In genomic region chr16:27426423-27427408, GRCh38 we compare ENCODE assay signal across 8 cellular contexts. TPM values are rescaled to one million over a fixed set of nuclear protein-coding genes. Genes with fewer than 3 reads are reported as not detected.
DNase-seq lines count a peak whose midpoint lies in the region; ATAC-seq and TF ChIP-seq lines count a peak whose summit lies in the region.

No MANE protein-coding gene starts in this region.

- no peaks in the 10 kb centered on the region for H3K4me1 ChIP-seq in SK-N-SH (ENCODE audit: control insufficient read depth in 1 of 2, insufficient read depth in 2 of 2, low read depth in 1 of 2, low read length in 1 of 2)
- peaks cover 0 to 17% of the 10 kb centered on the region in 2 donors for H3K4me1 ChIP-seq in left lung

- H3K4me1 Mint-ChIP-seq in activated naive CD8-positive, alpha-beta T cell (ENCODE audit: low read depth): peaks cover 67% of the 10 kb centered on the region

- intact Hi-C loops in left lung (cut with DNase I): no loop called here

- peak overlapping the region; percentile 90 for H3K27ac Mint-ChIP-seq in activated naive CD8-positive, alpha-beta T cell

- H3K27me3 Mint-ChIP-seq in activated naive CD8-positive, alpha-beta T cell: no peaks in the 10 kb centered on the region

- no peaks in the 10 kb centered on the region for H3K9me2 ChIP-seq in SK-N-SH

- no peaks in the 10 kb centered on the region for H4K20me1 ChIP-seq in SK-N-SH (ENCODE audit: insufficient read depth)

- peak overlapping the region; percentile 14 for H3K4me3 Mint-ChIP-seq in activated naive CD8-positive, alpha-beta T cell

- no peaks in the 10 kb centered on the region for H3K27me3 ChIP-seq in GM06990 (replicated peaks; ENCODE audit: control insufficient read depth, insufficient read depth, low read length)
- H3K27me3 ChIP-seq in SK-N-SH (ENCODE audit: insufficient read depth): no peaks in the 10 kb centered on the region
- H3K27me3 ChIP-seq in left lung: peaks cover 0 to 24% of the 10 kb centered on the region in 2 donors

- TF ChIP-seq EP300 in SK-N-SH (IDR thresholded peaks at IDR 0.05; ENCODE audit: borderline replicate concordance in 1 of 2, low read depth in 1 of 2, low read length in 1 of 2): no peak

- POLR2A ChIA-PET in SK-N-SH (lab: Yijun Ruan, JAX): no interaction called here

- H3K36me3 ChIP-seq in GM06990 (ENCODE audit: control insufficient read depth, insufficient read depth, low read length): peaks cover 20% of the 10 kb centered on the region
- peaks cover 0 to 4% of the 10 kb centered on the region in 2 experiments for H3K36me3 ChIP-seq in SK-N-SH (replicated peaks in 1 of 2; ENCODE audit: control insufficient read depth in 1 of 2, insufficient read depth in 2 of 2, low read length in 1 of 2)
- no peaks in the 10 kb centered on the region for H3K36me3 ChIP-seq in left lung

- H3K9me3 Mint-ChIP-seq in activated naive CD8-positive, alpha-beta T cell (ENCODE audit: low read depth): peaks cover 8% of the 10 kb centered on the region

- H2AFZ ChIP-seq in SK-N-SH (ENCODE audit: low read depth): no peak overlapping the region

- DNase-seq in GM06990 (ENCODE audit: extremely low read depth, insufficient read length) (peak; percentile 82), SK-N-SH (no peak), left lung (peak in 1 of 2 donors; percentile 75), cerebellum (ENCODE audit: low spot score) (no peak)
- DNase-seq in stimulated activated naive CD4-positive, alpha-beta T cell treated with Interleukin-2 at 50 U/mL for 16 hours (lab: John Stamatoyannopoulos, UW): peak; percentile 55

- H3K79me2 ChIP-seq in SK-N-SH (ENCODE audit: insufficient read depth): no peaks in the 10 kb centered on the region

- TF ChIP-seq RAD21 in SK-N-SH (IDR thresholded peaks at IDR 0.05; ENCODE audit: low read length): no peak

- ATAC-seq in GM21423 (IDR thresholded peaks at IDR 0.05; ENCODE audit: unreplicated experiment) (peak; percentile 86), HG03575 (IDR thresholded peaks at IDR 0.05; ENCODE audit: extremely low read depth, insufficient number of reproducible peaks, low FRiP score, unreplicated experiment) (peak; percentile 34), left lung (peak; percentile 83)

- peaks cover 21% of the 10 kb centered on the region for H3F3A ChIP-seq in SK-N-SH (replicated peaks; ENCODE audit: insufficient read depth)

- TF ChIP-seq CTCF in GM06990 (IDR thresholded peaks at IDR 0.05; ENCODE audit: insufficient read depth, low read length, poor library complexity, severe bottlenecking): peak; percentile 22
- no peak; the same call in 1 of the 2 replicates for TF ChIP-seq CTCF in SK-N-SH (IDR thresholded peaks at IDR 0.05)
- no peak for TF ChIP-seq CTCF in left lung (IDR thresholded peaks at IDR 0.05)

- WGBS in SK-N-SH (ENCODE audit: low lambda C conversion rate): 7% methylated on average over 7 of the region's 7 CpGs

- H3K4me2 ChIP-seq in SK-N-SH: peak overlapping the region; percentile 32; the same call in 1 of the 2 replicates

- H3K36me3 Mint-ChIP-seq in activated naive CD8-positive, alpha-beta T cell: peaks cover 29% of the 10 kb centered on the region

- H3K9ac ChIP-seq in SK-N-SH: no peak overlapping the region

- H3K4me3 ChIP-seq in GM06990 (replicated peaks; ENCODE audit: low read depth, low read length) (peak overlapping the region; percentile 78), SK-N-SH (ENCODE audit: low read depth in 2 of 2, low read length in 1 of 2) (no peak overlapping the region), left lung (no peak overlapping the region)

- peaks cover 21% of the 10 kb centered on the region for H3K9me3 ChIP-seq in SK-N-SH
- peaks cover 0 to 17% of the 10 kb centered on the region in 2 donors for H3K9me3 ChIP-seq in left lung

- H3K27ac ChIP-seq in SK-N-SH (ENCODE audit: low read depth in 2 of 2, low read length in 1 of 2): peak overlapping the region in 1 of 2 experiments; percentile 51; a peak in 2 of 4 replicates
- H3K27ac ChIP-seq in left lung: no peak overlapping the region

- CTCF ChIA-PET in SK-N-SH (lab: Yijun Ruan, JAX): interaction anchor here (1.6 kb wide), 1 partner anchor 18 kb away, joined by 6 read pairs; no protein-coding TSS in a partner anchor

TF ChIP-seq in SK-N-SH, 30 proteins besides CTCF, POLR2A, EP300 and RAD21:
- peak; percentile 87 for TF ChIP-seq NFIC (IDR thresholded peaks at IDR 0.05; ENCODE audit: borderline replicate concordance)
- TF ChIP-seq FOSL2 (IDR thresholded peaks at IDR 0.05; ENCODE audit: borderline replicate concordance, low read depth): peak; percentile 71; the same call in 1 of the 2 replicates
- TF ChIP-seq TCF12 (IDR thresholded peaks at IDR 0.05): peak; percentile 58
- peak; percentile 42 for TF ChIP-seq PBX3 (IDR thresholded peaks at IDR 0.05)
- TF ChIP-seq ELF1 (IDR thresholded peaks at IDR 0.05): 0 out of 2 replicates have a peak, but pooled peaks have one; percentile 8
- no peak for TF ChIP-seq FOXJ3 (CRISPR knock-in tag; IDR thresholded peaks at IDR 0.05)
- TF ChIP-seq JUND (IDR thresholded peaks at IDR 0.05): peak; percentile 59
- peak; percentile 62 for TF ChIP-seq MAX (IDR thresholded peaks at IDR 0.05; ENCODE audit: low read depth)
- no peak for TF ChIP-seq GATA2 (CRISPR knock-in tag; IDR thresholded peaks at IDR 0.05)

RNA-seq across cellular contexts. Expression of gene IL21R, which starts 24.7 kb away (rescaled TPM):
- polyA plus RNA-seq in SK-N-SH (2012; rRNA removed): 0.13 TPM in 2 replicates
- 0.05 and 0.06 TPM in 2 replicates for polyA plus RNA-seq in SK-N-SH (2012; cell fraction: cytosol; rRNA removed)
- 0.02 and 0.12 TPM in 2 replicates for polyA plus RNA-seq in SK-N-SH (2012; cell fraction: nucleus; rRNA removed)
- total RNA-seq in left lung (1 to 10 TPM; 3.9 to 4.2 TPM), cerebellum (0.09 TPM)

Comparison
In these comparisons a context has a peak if more than half of its experiments do, and no peak if none do; other contexts are left out.
1. DNase-seq: peak in GM06990 (single experiment) and stimulated activated naive CD4-positive, alpha-beta T cell treated with Interleukin-2 at 50 U/mL for 16 hours (single experiment); none in SK-N-SH (single experiment) and cerebellum (single experiment).
2. ATAC-seq: peak in every context shown above with its lines; median percentile 86 in GM21423; 83 in left lung; 34 in HG03575.